13 cellular contexts compared by ENCODE assay signal in the genomic region with DNA sequence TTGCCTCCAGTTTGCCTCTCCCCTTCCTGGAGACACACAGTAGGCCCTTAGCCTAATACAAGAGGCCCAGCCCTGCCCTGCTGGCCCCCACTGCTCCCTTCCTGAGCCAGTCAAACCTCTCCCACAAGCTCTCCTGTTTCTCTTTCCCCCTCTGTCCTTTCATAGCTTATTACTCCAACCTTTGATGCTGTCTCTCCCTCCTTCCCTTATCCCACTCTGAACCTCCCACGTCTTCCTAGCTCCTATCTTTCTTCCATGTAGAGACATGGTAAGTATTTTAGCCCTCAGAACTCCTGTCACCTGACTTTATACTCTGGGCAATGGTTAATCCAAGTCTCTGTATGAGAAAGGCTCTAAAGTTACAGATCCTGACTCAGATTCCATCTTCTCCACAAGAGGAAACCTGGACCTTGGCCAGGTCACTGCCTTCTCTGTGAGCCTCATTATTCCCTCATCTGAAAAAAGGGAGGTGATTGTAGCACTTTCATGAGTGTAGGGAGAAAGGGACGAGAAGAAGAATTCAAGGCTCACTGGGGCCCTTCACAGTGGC. TPM values are rescaled to one million over a fixed set of nuclear protein-coding genes. Genes with fewer than 3 reads are reported as not detected.
DNase-seq lines count a peak whose midpoint lies in the region; ATAC-seq and TF ChIP-seq lines count a peak whose summit lies in the region.
"Had no signal": no experiment of that assay in that cellular context is flagged by ENCODE, and none has a peak within 500 bp of the region (broad histone marks: within the 10 kb centered on the region; RNA-seq: fewer than 3 reads in every experiment).

No MANE protein-coding gene starts in this region.

- no peaks in the 10 kb centered on the region for H3K9me3 Mint-ChIP-seq in activated naive CD8-positive, alpha-beta T cell treated with anti-CD3 and anti-CD28 coated beads, Interleukin-2, amount 10 ng/mL, durations not matched to agents 7 days and 5 days

- H3K27me3 ChIP-seq in A673 (replicated peaks; ENCODE audit: insufficient read depth, low read depth, low read length, poor library complexity), result no peaks in the 10 kb centered on the region
- H3K27me3 ChIP-seq: vagina had no signal

- H3K4me3 ChIP-seq in AG10803 (ENCODE audit: low read length) (no peak overlapping the region), HEK293 (ENCODE audit: low read depth, low read length) (no peak overlapping the region), A673 (ENCODE audit: low read depth, low read length, poor library complexity, severe bottlenecking) (no peak overlapping the region)
- H3K4me3 ChIP-seq: K562, mucosa of descending colon, vagina had no signal

- TF ChIP-seq CTCF in AG10803 (conservative IDR thresholded peaks at IDR 0.05; ENCODE audit: low read length) (no peak), HEK293 (tag by site-specific recombination; IDR thresholded peaks at IDR 0.05) (no peak), A673 (conservative IDR thresholded peaks at IDR 0.05; ENCODE audit: low read depth, low read length) (no peak)

- H3K4me1 ChIP-seq in HEK293 (ENCODE audit: control insufficient read depth, insufficient read depth, low read length), result peaks cover 4% of the 10 kb centered on the region
- H3K4me1 ChIP-seq in A673 (ENCODE audit: insufficient read depth, low read length, poor library complexity, severe bottlenecking), result peaks cover 26% of the 10 kb centered on the region

- H3K36me3 ChIP-seq in HEK293 (ENCODE audit: control insufficient read depth in 2 of 2, insufficient read depth in 1 of 2, low read length in 2 of 2) (peaks cover 12 to 47% of the 10 kb centered on the region in 2 experiments; a peak in 2 of 3 replicates), A673 (ENCODE audit: insufficient read depth, low read length, poor library complexity, severe bottlenecking) (peaks cover 48% of the 10 kb centered on the region)

- POLR2A ChIA-PET in HEK293 (lab: Yijun Ruan, JAX) (interaction anchor here (0.6 kb wide), 1 partner anchor 1167 kb away, joined by 4 read pairs; no protein-coding TSS in a partner anchor), A673 (lab: Charles Lee; ENCODE audit: low non-redundant PET) (no interaction called here)
- POLR2A ChIA-PET in activated naive CD8-positive, alpha-beta T cell treated with anti-CD3 and anti-CD28 coated beads, Interleukin-2, amount 10 ng/mL, durations not matched to agents 7 days and 5 days (lab: Charles Lee), result no interaction called here

- H3K27ac Mint-ChIP-seq in activated naive CD8-positive, alpha-beta T cell treated with anti-CD3 and anti-CD28 coated beads, Interleukin-2, amount 10 ng/mL, durations not matched to agents 7 days and 5 days, result peak overlapping the region; percentile 78

- CTCF ChIA-PET in HEK293 (lab: Yijun Ruan, JAX), result no interaction called here
- CTCF ChIA-PET in A673 (lab: Charles Lee), result no interaction called here

- H3K4me1 Mint-ChIP-seq in activated naive CD8-positive, alpha-beta T cell treated with anti-CD3 and anti-CD28 coated beads, Interleukin-2, amount 10 ng/mL, durations not matched to agents 7 days and 5 days, result peaks cover 34% of the 10 kb centered on the region

- H3K36me3 Mint-ChIP-seq in activated naive CD8-positive, alpha-beta T cell treated with anti-CD3 and anti-CD28 coated beads, Interleukin-2, amount 10 ng/mL, durations not matched to agents 7 days and 5 days, result peaks cover 32% of the 10 kb centered on the region

- intact Hi-C loops in A673 (cut with micrococcal nuclease; ENCODE audit: unreplicated experiment), result no loop called here

- no peak for ATAC-seq in activated naive CD8-positive, alpha-beta T cell treated with anti-CD3 and anti-CD28 coated beads, Interleukin-2, amount 10 ng/mL, durations not matched to agents 7 days and 5 days (ENCODE audit: low read depth)
- ATAC-seq: K562, mucosa of descending colon had no signal

- H3K27me3 Mint-ChIP-seq in activated naive CD8-positive, alpha-beta T cell treated with anti-CD3 and anti-CD28 coated beads, Interleukin-2, amount 10 ng/mL, durations not matched to agents 7 days and 5 days, result no peaks in the 10 kb centered on the region

- DNase-seq in AG10803 (ENCODE audit: low read depth), result peak; percentile 15
- no peak for DNase-seq in activated naive CD8-positive, alpha-beta T cell treated with anti-CD3 and anti-CD28 coated beads, Interleukin-2, amount 10 ng/mL, durations not matched to agents 7 days and 5 days
- peak; percentile 75 for DNase-seq in kidney glomerular epithelial cell (lab: John Stamatoyannopoulos, UW)
- DNase-seq in NK-92 (lab: John Stamatoyannopoulos, UW; ENCODE audit: unreplicated experiment), result no peak
- DNase-seq in NCI-H1048 (lab: John Stamatoyannopoulos, UW), result no peak
- DNase-seq in A673 (ENCODE audit: low spot score), result no peak
- DNase-seq in Kasumi-1 (lab: John Stamatoyannopoulos, UW), result no peak
- DNase-seq: GOT3, hippocampal formation, mucosa of descending colon had no signal

- no peak overlapping the region for H3K27ac ChIP-seq in HEK293 (ENCODE audit: extremely low read depth, low read depth, low read length)
- H3K27ac ChIP-seq in A673 (ENCODE audit: low read depth, low read length, poor library complexity, severe bottlenecking), result no peak overlapping the region
- H3K27ac ChIP-seq: vagina had no signal

- no peak overlapping the region for H3K4me3 Mint-ChIP-seq in activated naive CD8-positive, alpha-beta T cell treated with anti-CD3 and anti-CD28 coated beads, Interleukin-2, amount 10 ng/mL, durations not matched to agents 7 days and 5 days

- no TSS peak for BruUV-seq in A673 (replicated peaks; lab: Mats Ljungman, UMichigan)

- H3K9me3 ChIP-seq in HEK293 (ENCODE audit: control insufficient read depth, insufficient read depth, low read depth, low read length) (no peaks in the 10 kb centered on the region), A673 (ENCODE audit: low read depth, low read length, poor library complexity, severe bottlenecking) (no peaks in the 10 kb centered on the region)
- H3K9me3 ChIP-seq: mucosa of descending colon, vagina had no signal

TF ChIP-seq in HEK293, 187 proteins besides CTCF, POLR2A, EP300 and RAD21:
- TF ChIP-seq RBAK (tag by site-specific recombination; IDR thresholded peaks at IDR 0.05) (no peak), ZNF555 (tag by site-specific recombination; conservative IDR thresholded peaks at IDR 0.05) (no peak), ZNF488 (tag by site-specific recombination; IDR thresholded peaks at IDR 0.05) (no peak), ZNF239 (tag by site-specific recombination; IDR thresholded peaks at IDR 0.05) (no peak), ZNF571 (tag by site-specific recombination; IDR thresholded peaks at IDR 0.05) (no peak), KLF9 (tag by site-specific recombination; IDR thresholded peaks at IDR 0.05; ENCODE audit: low read depth) (no peak), ZNF114 (tag by site-specific recombination; IDR thresholded peaks at IDR 0.05) (no peak), ZNF529 (tag by site-specific recombination; IDR thresholded peaks at IDR 0.05; ENCODE audit: insufficient replicate concordance) (no peak), KLF17 (tag by site-specific recombination; IDR thresholded peaks at IDR 0.05) (peak; percentile 66; the same call in 1 of the 2 replicates), GLIS1 (tag by site-specific recombination; IDR thresholded peaks at IDR 0.05) (no peak), EGR2 (tag by site-specific recombination; IDR thresholded peaks at IDR 0.05; ENCODE audit: low read depth) (peak; percentile 79), ZFHX2 (tag by site-specific recombination; conservative IDR thresholded peaks at IDR 0.05) (peak; percentile 66; the same call in 1 of the 2 replicates), ZNF624 (tag by site-specific recombination; IDR thresholded peaks at IDR 0.05) (no peak), WT1 (tag by site-specific recombination; IDR thresholded peaks at IDR 0.05) (0 out of 2 replicates have a peak, but pooled peaks have one; percentile 17)
- TF ChIP-seq, protein P1, sequence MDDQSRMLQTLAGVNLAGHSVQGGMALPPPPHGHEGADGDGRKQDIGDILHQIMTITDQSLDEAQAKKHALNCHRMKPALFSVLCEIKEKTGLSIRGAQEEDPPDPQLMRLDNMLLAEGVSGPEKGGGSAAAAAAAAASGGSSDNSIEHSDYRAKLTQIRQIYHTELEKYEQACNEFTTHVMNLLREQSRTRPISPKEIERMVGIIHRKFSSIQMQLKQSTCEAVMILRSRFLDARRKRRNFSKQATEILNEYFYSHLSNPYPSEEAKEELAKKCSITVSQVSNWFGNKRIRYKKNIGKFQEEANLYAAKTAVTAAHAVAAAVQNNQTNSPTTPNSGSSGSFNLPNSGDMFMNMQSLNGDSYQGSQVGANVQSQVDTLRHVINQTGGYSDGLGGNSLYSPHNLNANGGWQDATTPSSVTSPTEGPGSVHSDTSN (CRISPR knock-in tag; IDR thresholded peaks at IDR 0.05), result no peak

RNA-seq across cellular contexts. Expression of gene TGIF2, which starts 6.7 kb away (rescaled TPM):
- 10 to 100 TPM; 32.2 to 33.1 TPM for total RNA-seq in activated naive CD8-positive, alpha-beta T cell treated with anti-CD3 and anti-CD28 coated beads, Interleukin-2, amount 10 ng/mL, durations not matched to agents 7 days and 5 days
- 54.9 and 59.0 TPM in 2 replicates for total RNA-seq in A673 (2021)

RNA-seq across cellular contexts. Expression of gene RAB5IF, which starts 25.5 kb away (rescaled TPM):
- total RNA-seq in activated naive CD8-positive, alpha-beta T cell treated with anti-CD3 and anti-CD28 coated beads, Interleukin-2, amount 10 ng/mL, durations not matched to agents 7 days and 5 days, result 10 to 100 TPM; 73.1 to 76.1 TPM
- 124 and 150 TPM in 2 replicates for total RNA-seq in A673 (2021)

RNA-seq across cellular contexts. Expression of gene MYL9, which starts 38.8 kb away (rescaled TPM):
- under 1 TPM; 0.51 to 0.61 TPM for total RNA-seq in activated naive CD8-positive, alpha-beta T cell treated with anti-CD3 and anti-CD28 coated beads, Interleukin-2, amount 10 ng/mL, durations not matched to agents 7 days and 5 days
- 0.11 TPM in 1 of 2 replicates, not detected in the other for total RNA-seq in A673 (2021)

Comparison
In these comparisons a context has a peak if more than half of its experiments do, and no peak if none do; other contexts are left out.
1. DNase-seq: peak in AG10803 (single experiment) and kidney glomerular epithelial cell (single experiment); none in activated naive CD8-positive, alpha-beta T cell treated with anti-CD3 and anti-CD28 coated beads, Interleukin-2, amount 10 ng/mL, durations not matched to agents 7 days and 5 days (single experiment), NK-92 (single experiment), NCI-H1048 (single experiment), A673 (single experiment) and Kasumi-1 (0 of 2).